ENCODE assay signal across 14 cellular contexts in the genomic region with DNA sequence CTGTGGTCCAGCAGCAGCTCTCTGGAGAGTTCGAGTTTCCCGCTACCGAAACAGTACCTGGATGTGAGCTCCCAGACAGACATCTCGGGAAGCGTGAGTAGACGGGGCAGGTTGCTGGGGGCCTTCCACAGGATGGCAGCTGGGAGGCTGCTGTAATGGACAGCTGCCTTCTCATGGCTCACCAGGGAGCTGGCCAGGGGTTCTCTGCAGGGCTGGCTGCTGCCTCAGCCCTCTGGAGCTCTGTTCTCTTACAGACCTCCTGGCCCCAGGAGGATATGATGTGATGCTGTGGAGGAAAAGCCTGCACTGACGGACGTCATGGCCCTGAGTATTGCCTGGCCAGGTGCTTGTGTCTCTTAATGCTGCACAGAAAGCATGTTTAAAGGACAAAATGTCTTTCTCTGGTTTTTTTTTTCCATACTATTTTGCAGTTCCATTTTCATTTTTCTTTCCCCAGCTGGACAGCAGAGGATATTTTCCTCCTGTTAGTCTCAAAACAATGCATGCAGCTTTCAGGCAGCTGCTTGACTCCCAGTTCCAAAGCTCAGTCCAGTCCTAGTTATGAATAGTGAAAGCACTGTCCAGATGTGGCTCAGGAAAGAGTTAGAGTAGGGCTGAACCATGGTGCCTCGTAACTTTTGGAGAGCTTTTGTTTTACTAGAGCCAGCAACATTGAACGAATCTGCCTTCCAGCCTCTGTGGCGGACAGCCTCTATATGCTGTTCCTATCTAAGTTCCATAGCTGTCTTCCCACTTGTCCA.
DNase-seq lines count a peak whose midpoint lies in the region; ATAC-seq and TF ChIP-seq lines count a peak whose summit lies in the region.
"Had no signal": no experiment of that assay in that cellular context is flagged by ENCODE, and none has a peak within 500 bp of the region (broad histone marks: within the 10 kb centered on the region; RNA-seq: fewer than 3 reads in every experiment).

No MANE protein-coding gene starts in this region.

- no peak overlapping the region for H3K27ac ChIP-seq in CD8-positive, alpha-beta memory T cell (ENCODE audit: low read depth, low read length)
- no peak overlapping the region for H3K27ac ChIP-seq in SJCRH30
- no peak overlapping the region for H3K27ac ChIP-seq in WERI-Rb-1

- ATAC-seq in GM18861 (IDR thresholded peaks at IDR 0.05; ENCODE audit: unreplicated experiment) = no peak
- ATAC-seq in stimulated activated effector memory CD8-positive, alpha-beta T cell treated with anti-CD3 and anti-CD28 coated beads, Interleukin-12 subunit alpha, Interleukin-12 subunit beta, amount 100 ng/mL, for 72 hours = no peak
- ATAC-seq: WTC11 had no signal

- no peak overlapping the region for H3K4me3 ChIP-seq in CD8-positive, alpha-beta memory T cell (ENCODE audit: low read length)
- H3K4me3 ChIP-seq in SJCRH30 = no peak overlapping the region
- H3K4me3 ChIP-seq in fibroblast of pulmonary artery (replicated peaks; ENCODE audit: low read depth, low read length) = no peak overlapping the region
- no peak overlapping the region for H3K4me3 ChIP-seq in WERI-Rb-1 (ENCODE audit: low read depth, low read length)

- H3K27ac Mint-ChIP-seq in CD8-positive, alpha-beta memory T cell = peak overlapping the region in 5 of 8 donors; percentile 61 to 91 (median 82)
- no peak overlapping the region for H3K27ac Mint-ChIP-seq in stimulated activated effector memory CD8-positive, alpha-beta T cell treated with anti-CD3 and anti-CD28 coated beads, Interleukin-12 subunit alpha, Interleukin-12 subunit beta, amount 100 ng/mL, for 72 hours

- no peaks in the 10 kb centered on the region for H3K27me3 ChIP-seq in CD8-positive, alpha-beta memory T cell (ENCODE audit: insufficient read depth, low read length, poor library complexity, severe bottlenecking)
- no peaks in the 10 kb centered on the region for H3K27me3 ChIP-seq in SJCRH30
- H3K27me3 ChIP-seq in WERI-Rb-1 (ENCODE audit: insufficient read depth, low read depth, severe bottlenecking) = no peaks in the 10 kb centered on the region
- H3K27me3 ChIP-seq: dorsolateral prefrontal cortex had no signal

- TF ChIP-seq CTCF in fibroblast of pulmonary artery (IDR thresholded peaks at IDR 0.05; ENCODE audit: low read length, missing control alignments) (no peak), WERI-Rb-1 (IDR thresholded peaks at IDR 0.05; ENCODE audit: low read depth, low read length) (no peak)

- no peaks in the 10 kb centered on the region for H3K9me3 ChIP-seq in CD8-positive, alpha-beta memory T cell (ENCODE audit: low read length)
- H3K9me3 ChIP-seq in SJCRH30 (replicated peaks) = no peaks in the 10 kb centered on the region
- H3K9me3 ChIP-seq in WERI-Rb-1 (ENCODE audit: severe bottlenecking) = no peaks in the 10 kb centered on the region

- H3K4me1 Mint-ChIP-seq in CD8-positive, alpha-beta memory T cell = peaks cover 19 to 22% (median 19%) of the 10 kb centered on the region in 3 donors
- peaks cover 21% of the 10 kb centered on the region for H3K4me1 Mint-ChIP-seq in stimulated activated effector memory CD8-positive, alpha-beta T cell treated with anti-CD3 and anti-CD28 coated beads, Interleukin-12 subunit alpha, Interleukin-12 subunit beta, amount 100 ng/mL, for 72 hours
- H3K4me1 Mint-ChIP-seq: WTC11 had no signal

- POLR2A ChIA-PET in CD8-positive, alpha-beta memory T cell (lab: Charles Lee) = interaction anchor here (0.5 to 0.6 kb wide), 2 partner anchors 39 to 101 kb away, joined by 5 to 17 read pairs; no protein-coding TSS in a partner anchor

- CTCF ChIA-PET in CD8-positive, alpha-beta memory T cell (lab: Charles Lee) = no interaction called here

- peak overlapping the region in 6 of 7 donors; percentile 66 to 88 (median 84) for H3K4me3 Mint-ChIP-seq in CD8-positive, alpha-beta memory T cell
- H3K4me3 Mint-ChIP-seq in stimulated activated effector memory CD8-positive, alpha-beta T cell treated with anti-CD3 and anti-CD28 coated beads, Interleukin-12 subunit alpha, Interleukin-12 subunit beta, amount 100 ng/mL, for 72 hours = no peak overlapping the region
- H3K4me3 Mint-ChIP-seq: WTC11 had no signal

- no peaks in the 10 kb centered on the region for H3K9me3 Mint-ChIP-seq in CD8-positive, alpha-beta memory T cell
- H3K9me3 Mint-ChIP-seq in stimulated activated effector memory CD8-positive, alpha-beta T cell treated with anti-CD3 and anti-CD28 coated beads, Interleukin-12 subunit alpha, Interleukin-12 subunit beta, amount 100 ng/mL, for 72 hours = no peaks in the 10 kb centered on the region
- H3K9me3 Mint-ChIP-seq: activated naive CD8-positive, alpha-beta T cell treated with anti-CD3 and anti-CD28 coated beads, Interleukin-2, amount 50 U/mL, for 24 hours; WTC11 had no signal

- no peak for DNase-seq in CD8-positive, alpha-beta memory T cell
- DNase-seq in SJCRH30 = peak; percentile 40 to 44
- DNase-seq in fibroblast of pulmonary artery (ENCODE audit: low read depth) = peak; percentile 53
- DNase-seq in pons (ENCODE audit: low spot score) = peak; percentile 24
- DNase-seq in stimulated activated effector memory CD8-positive, alpha-beta T cell treated with anti-CD3 and anti-CD28 coated beads, Interleukin-12 subunit alpha, Interleukin-12 subunit beta, amount 100 ng/mL, for 72 hours (ENCODE audit: low spot score in 2 of 2) = no peak
- no peak for DNase-seq in NCI-H187 (lab: John Stamatoyannopoulos, UW)
- no peak for DNase-seq in WERI-Rb-1
- DNase-seq: GOT3, Karpas-422, NCI-H2029 had no signal

- H3K36me3 Mint-ChIP-seq in CD8-positive, alpha-beta memory T cell = no peaks in the 10 kb centered on the region
- H3K36me3 Mint-ChIP-seq in stimulated activated effector memory CD8-positive, alpha-beta T cell treated with anti-CD3 and anti-CD28 coated beads, Interleukin-12 subunit alpha, Interleukin-12 subunit beta, amount 100 ng/mL, for 72 hours = no peaks in the 10 kb centered on the region

- no peaks in the 10 kb centered on the region for H3K36me3 ChIP-seq in CD8-positive, alpha-beta memory T cell (ENCODE audit: insufficient read depth, low read length)
- H3K36me3 ChIP-seq in SJCRH30 (no peaks in the 10 kb centered on the region), WERI-Rb-1 (peaks cover 45% of the 10 kb centered on the region)

- H3K27me3 Mint-ChIP-seq in CD8-positive, alpha-beta memory T cell = peaks cover 3 to 4% of the 10 kb centered on the region in 2 donors

- peaks cover 16% of the 10 kb centered on the region for H3K4me1 ChIP-seq in CD8-positive, alpha-beta memory T cell (ENCODE audit: insufficient read depth, low read length)
- peaks cover 33% of the 10 kb centered on the region for H3K4me1 ChIP-seq in SJCRH30

Comparison
In these comparisons a context has a peak if more than half of its experiments do, and no peak if none do; other contexts are left out.
1. DNase-seq: peak in SJCRH30 (2 of 2), fibroblast of pulmonary artery (single experiment) and pons (single experiment); none in CD8-positive, alpha-beta memory T cell (0 of 5), stimulated activated effector memory CD8-positive, alpha-beta T cell treated with anti-CD3 and anti-CD28 coated beads, Interleukin-12 subunit alpha, Interleukin-12 subunit beta, amount 100 ng/mL, for 72 hours (0 of 2), NCI-H187 (0 of 2) and WERI-Rb-1 (single experiment).